8 cellular contexts compared by ENCODE assay signal in the genomic region with DNA sequence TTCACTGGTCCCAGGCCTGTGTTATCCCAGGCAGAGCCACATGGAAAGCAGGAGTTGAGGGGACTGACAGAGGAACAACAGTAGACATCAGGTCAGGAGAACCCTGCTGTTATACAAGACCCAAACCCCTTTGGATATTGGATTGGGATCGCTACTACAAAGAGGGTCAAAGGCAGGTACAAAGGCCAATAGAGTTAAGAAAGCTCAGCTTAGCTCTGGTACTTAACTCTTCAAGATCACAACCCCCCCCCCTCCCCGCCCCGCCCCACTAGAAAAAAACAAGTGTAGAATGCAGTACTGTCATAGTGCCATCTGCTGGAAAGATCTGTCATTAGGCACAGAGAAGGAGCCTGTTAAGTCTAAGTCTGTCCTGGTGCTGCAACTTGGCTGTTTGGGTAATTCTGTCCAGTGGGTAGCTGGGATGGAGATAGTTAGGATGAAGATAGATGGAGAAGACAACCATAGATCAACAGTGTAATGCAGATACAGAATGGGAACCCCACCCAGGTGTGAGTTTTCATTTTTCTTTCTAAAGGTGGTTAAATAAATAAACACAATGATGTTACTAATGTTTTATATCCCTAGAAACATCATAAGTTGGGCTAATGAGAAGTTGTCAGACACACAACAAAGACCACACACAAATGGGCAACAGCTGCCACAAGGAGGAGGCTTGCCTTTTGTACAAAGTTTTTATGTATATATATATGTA. TPM values are rescaled to one million over a fixed set of nuclear protein-coding genes. Genes with fewer than 3 reads are reported as not detected.
DNase-seq lines count a peak whose midpoint lies in the region; ATAC-seq and TF ChIP-seq lines count a peak whose summit lies in the region.

No MANE protein-coding gene starts in this region.

- no peak overlapping the region for H3K4me3 ChIP-seq in DND-41 (ENCODE audit: low read depth in 1 of 2, low read length in 2 of 2)

- no peak overlapping the region for H3K9ac ChIP-seq in DND-41 (ENCODE audit: low read depth, low read length)

- peak overlapping the region; percentile 7 for H3K27ac Mint-ChIP-seq in activated CD4-positive, alpha-beta T cell treated with anti-CD3 and anti-CD28 coated beads, Interleukin-2, amount 10 ng/mL, durations not matched to agents 7 days and 5 days
- H3K27ac Mint-ChIP-seq in nephron progenitor cell: peak overlapping the region; percentile 3

- no peaks in the 10 kb centered on the region for H3K79me2 ChIP-seq in DND-41 (ENCODE audit: insufficient read depth, low read length)

- H3K4me1 Mint-ChIP-seq in activated CD4-positive, alpha-beta T cell treated with anti-CD3 and anti-CD28 coated beads, Interleukin-2, amount 10 ng/mL, durations not matched to agents 7 days and 5 days: peaks cover 23% of the 10 kb centered on the region
- no peaks in the 10 kb centered on the region for H3K4me1 Mint-ChIP-seq in nephron progenitor cell

- peaks cover 64% of the 10 kb centered on the region for H3K36me3 ChIP-seq in DND-41 (ENCODE audit: insufficient read depth, low read length)

- H3K27me3 ChIP-seq in DND-41 (ENCODE audit: insufficient read depth, low read length, poor library complexity): no peaks in the 10 kb centered on the region

- H3K27me3 Mint-ChIP-seq in activated CD4-positive, alpha-beta T cell treated with anti-CD3 and anti-CD28 coated beads, Interleukin-2, amount 10 ng/mL, durations not matched to agents 7 days and 5 days: no peaks in the 10 kb centered on the region
- H3K27me3 Mint-ChIP-seq in nephron progenitor cell (ENCODE audit: low read depth, poor library complexity): peaks cover 4% of the 10 kb centered on the region

- no peak overlapping the region for H3K4me2 ChIP-seq in DND-41 (ENCODE audit: insufficient read depth, low read length)

- no peaks in the 10 kb centered on the region for H3K9me3 ChIP-seq in DND-41 (ENCODE audit: insufficient read depth, low read length, severe bottlenecking)

- TF ChIP-seq CTCF in DND-41 (IDR thresholded peaks at IDR 0.05; ENCODE audit: borderline replicate concordance, extremely low read depth, low read length, poor library complexity, severe bottlenecking) (peak; percentile 70), nephron progenitor cell (IDR thresholded peaks at IDR 0.05) (peak; percentile 38)

- H4K20me1 ChIP-seq in DND-41 (ENCODE audit: insufficient read depth, low read length): peaks cover 9% of the 10 kb centered on the region; the same call in 1 of the 2 replicates

- no peaks in the 10 kb centered on the region for H3K9me3 Mint-ChIP-seq in activated CD4-positive, alpha-beta T cell treated with anti-CD3 and anti-CD28 coated beads, Interleukin-2, amount 10 ng/mL, durations not matched to agents 7 days and 5 days
- H3K9me3 Mint-ChIP-seq in nephron progenitor cell: no peaks in the 10 kb centered on the region

- peak; percentile 70 for ATAC-seq in DND-41 (ENCODE audit: insufficient read depth, low read depth)
- ATAC-seq in HG02798 (IDR thresholded peaks at IDR 0.05; ENCODE audit: poor library complexity, unreplicated experiment): peak; percentile 68
- ATAC-seq in HG03139 (IDR thresholded peaks at IDR 0.05; ENCODE audit: unreplicated experiment): no peak

- no peaks in the 10 kb centered on the region for H3K4me1 ChIP-seq in DND-41 (ENCODE audit: insufficient read depth, low read length)

- H2AFZ ChIP-seq in DND-41 (ENCODE audit: low read depth, low read length): no peak overlapping the region

- peaks cover 44% of the 10 kb centered on the region for H3K36me3 Mint-ChIP-seq in activated CD4-positive, alpha-beta T cell treated with anti-CD3 and anti-CD28 coated beads, Interleukin-2, amount 10 ng/mL, durations not matched to agents 7 days and 5 days (ENCODE audit: low read depth)
- H3K36me3 Mint-ChIP-seq in nephron progenitor cell (ENCODE audit: low read depth): peaks cover 54% of the 10 kb centered on the region

- H3K4me3 Mint-ChIP-seq in activated CD4-positive, alpha-beta T cell treated with anti-CD3 and anti-CD28 coated beads, Interleukin-2, amount 10 ng/mL, durations not matched to agents 7 days and 5 days: no peak overlapping the region
- no peak overlapping the region for H3K4me3 Mint-ChIP-seq in nephron progenitor cell

- no peak overlapping the region for H3K27ac ChIP-seq in DND-41 (ENCODE audit: low read length)

- CTCF ChIA-PET in activated CD4-positive, alpha-beta T cell treated with anti-CD3 and anti-CD28 coated beads, Interleukin-2, amount 10 ng/mL, durations not matched to agents 7 days and 5 days (lab: Charles Lee): interaction anchor here (0.5 to 7.5 kb wide), 21 partner anchors 11 to 343 kb away, joined by 3 to 61 read pairs (median 4); a partner anchor contains a TSS

- intact Hi-C loops in posterior vena cava (cut with DNase I): no loop called here

- POLR2A ChIA-PET in activated CD4-positive, alpha-beta T cell treated with anti-CD3 and anti-CD28 coated beads, Interleukin-2, amount 10 ng/mL, durations not matched to agents 7 days and 5 days (lab: Charles Lee): no interaction called here

- peak; percentile 38 for DNase-seq in DND-41
- DNase-seq in NCI-H446 treated with DMSO at 0.1 percent for 48 hours (lab: John Stamatoyannopoulos, UW): peak; percentile 39
- peak; percentile 75 for DNase-seq in activated CD4-positive, alpha-beta T cell treated with anti-CD3 and anti-CD28 coated beads, Interleukin-2, amount 10 ng/mL, durations not matched to agents 7 days and 5 days
- peak; percentile 86 for DNase-seq in fibroblast of peridontal ligament (ENCODE audit: extremely low read depth)
- DNase-seq in nephron progenitor cell: peak; percentile 48
- no peak for DNase-seq in posterior vena cava (ENCODE audit: low spot score)

RNA-seq across cellular contexts. Expression of a gene that starts 17.2 kb away (rescaled TPM):
- under 1 TPM; 0.52 to 0.69 TPM for total RNA-seq in activated CD4-positive, alpha-beta T cell treated with anti-CD3 and anti-CD28 coated beads, Interleukin-2, amount 10 ng/mL, durations not matched to agents 7 days and 5 days
- under 1 TPM; 0.23 to 0.43 TPM for total RNA-seq in posterior vena cava

RNA-seq across cellular contexts. Expression of a gene that starts 18.7 kb away (rescaled TPM):
- 10 to 100 TPM; 79.0 to 79.6 TPM for total RNA-seq in activated CD4-positive, alpha-beta T cell treated with anti-CD3 and anti-CD28 coated beads, Interleukin-2, amount 10 ng/mL, durations not matched to agents 7 days and 5 days
- total RNA-seq in posterior vena cava: 10 to 100 TPM; 53.8 to 62.2 TPM

RNA-seq across cellular contexts. Expression of a gene that starts 28.7 kb away (rescaled TPM):
- total RNA-seq in activated CD4-positive, alpha-beta T cell treated with anti-CD3 and anti-CD28 coated beads, Interleukin-2, amount 10 ng/mL, durations not matched to agents 7 days and 5 days: 10 to 100 TPM; 60.0 to 63.5 TPM
- total RNA-seq in posterior vena cava: 100 to 1,000 TPM; 129 to 139 TPM

RNA-seq across cellular contexts. Expression of a gene that starts 28.9 kb away (rescaled TPM):
- 10 to 100 TPM; 52.6 to 56.8 TPM for total RNA-seq in activated CD4-positive, alpha-beta T cell treated with anti-CD3 and anti-CD28 coated beads, Interleukin-2, amount 10 ng/mL, durations not matched to agents 7 days and 5 days
- total RNA-seq in posterior vena cava: 10 to 100 TPM; 44.9 to 45.9 TPM

RNA-seq across cellular contexts. Expression of a gene that starts 56.6 kb away (rescaled TPM):
- total RNA-seq in activated CD4-positive, alpha-beta T cell treated with anti-CD3 and anti-CD28 coated beads, Interleukin-2, amount 10 ng/mL, durations not matched to agents 7 days and 5 days: 10 to 100 TPM; 67.4 to 68.6 TPM
- 10 to 100 TPM; 18.0 to 29.2 TPM for total RNA-seq in posterior vena cava
